Comparison of ENCODE assay signal across 9 cellular contexts in the genomic region with DNA sequence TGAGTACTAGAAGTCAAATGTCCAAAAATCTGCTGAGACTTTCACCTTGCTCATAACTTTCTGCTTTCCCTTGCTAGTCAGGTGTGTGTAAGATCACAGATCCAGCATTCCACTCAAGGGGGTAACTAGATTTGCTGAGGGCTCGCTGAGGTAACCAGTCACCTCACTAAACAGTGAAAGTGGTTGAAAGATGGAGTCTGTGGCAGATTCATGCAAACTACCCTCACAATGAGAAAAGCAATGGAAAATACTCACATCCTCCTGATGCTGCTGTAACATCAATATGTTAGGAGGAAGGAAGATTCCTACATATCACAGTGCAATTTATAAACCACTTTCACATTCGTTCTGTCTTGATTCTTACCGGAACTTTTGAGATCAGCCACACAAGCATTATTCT.
DNase-seq lines count a peak whose midpoint lies in the region; ATAC-seq and TF ChIP-seq lines count a peak whose summit lies in the region.
"Had no signal": no experiment of that assay in that cellular context is flagged by ENCODE, and none has a peak within 500 bp of the region (broad histone marks: within the 10 kb centered on the region; RNA-seq: fewer than 3 reads in every experiment).

No MANE protein-coding gene starts in this region.

- no peaks in the 10 kb centered on the region for H3K79me2 ChIP-seq in neural progenitor cell (ENCODE audit: low read depth)

- no peak for TF ChIP-seq CTCF in neural progenitor cell (IDR thresholded peaks at IDR 0.05)

- H3K27ac ChIP-seq in effector memory CD4-positive, alpha-beta T cell (ENCODE audit: insufficient read depth, low read length, poor library complexity, severe bottlenecking) = peak overlapping the region; percentile 47
- no peak overlapping the region for H3K27ac ChIP-seq in neuronal stem cell (replicated peaks; ENCODE audit: low read length)
- no peak overlapping the region for H3K27ac ChIP-seq in neural progenitor cell

- no peaks in the 10 kb centered on the region for H4K20me1 ChIP-seq in neural progenitor cell (ENCODE audit: low read depth)

- H3K9ac ChIP-seq in neuronal stem cell (ENCODE audit: low read depth, low read length, poor library complexity) = no peak overlapping the region
- H3K9ac ChIP-seq in neural progenitor cell = no peak overlapping the region

- no peaks in the 10 kb centered on the region for H3K27me3 ChIP-seq in effector memory CD4-positive, alpha-beta T cell (replicated peaks; ENCODE audit: control insufficient read depth, insufficient read depth, low read length, poor library complexity, severe bottlenecking)
- no peaks in the 10 kb centered on the region for H3K27me3 ChIP-seq in neuronal stem cell (ENCODE audit: control insufficient read depth in 3 of 3, insufficient read depth in 3 of 3, low read depth in 1 of 3, low read length in 3 of 3)
- no peaks in the 10 kb centered on the region for H3K27me3 ChIP-seq in neural progenitor cell
- H3K27me3 ChIP-seq: upper lobe of left lung had no signal

- no peak overlapping the region for H2AK5ac ChIP-seq in neuronal stem cell (ENCODE audit: low read depth, low read length)

- H3K9me3 ChIP-seq in effector memory CD4-positive, alpha-beta T cell (ENCODE audit: control insufficient read depth, low read length) = peaks cover 1% of the 10 kb centered on the region
- no peaks in the 10 kb centered on the region for H3K9me3 ChIP-seq in neuronal stem cell (replicated peaks in 1 of 2; ENCODE audit: control insufficient read depth in 2 of 2, insufficient read depth in 1 of 2, low read depth in 1 of 2, low read length in 2 of 2)
- H3K9me3 ChIP-seq in neural progenitor cell (ENCODE audit: low read depth) = no peaks in the 10 kb centered on the region

- no peak overlapping the region for H2BK12ac ChIP-seq in neuronal stem cell (ENCODE audit: low read length)

- H2BK5ac ChIP-seq in neuronal stem cell (ENCODE audit: low read length) = no peak overlapping the region

- H3K4me3 Mint-ChIP-seq in neural progenitor cell = no peak overlapping the region

- no peak for DNase-seq in effector memory CD4-positive, alpha-beta T cell
- DNase-seq in neuronal stem cell (ENCODE audit: low spot score) = no peak
- DNase-seq in neural progenitor cell (ENCODE audit: low spot score) = no peak
- no peak for DNase-seq in mesenteric fat pad (ENCODE audit: low spot score)
- DNase-seq in activated gamma-delta T cell (lab: John Stamatoyannopoulos, UW) = no peak

- no peak overlapping the region for H3K18ac ChIP-seq in neuronal stem cell (ENCODE audit: low read length)

- no peak overlapping the region for H3K14ac ChIP-seq in neuronal stem cell (ENCODE audit: low read length)

- no peaks in the 10 kb centered on the region for H3F3A ChIP-seq in neural progenitor cell (ENCODE audit: low read depth)

- H3K36me3 Mint-ChIP-seq in neural progenitor cell = no peaks in the 10 kb centered on the region

- no peak overlapping the region for H2BK15ac ChIP-seq in neuronal stem cell (ENCODE audit: low read length)

- H3K79me1 ChIP-seq in neuronal stem cell (ENCODE audit: low read depth, low read length) = no peaks in the 10 kb centered on the region

- peaks cover 16% of the 10 kb centered on the region for H3K4me1 ChIP-seq in effector memory CD4-positive, alpha-beta T cell (ENCODE audit: control insufficient read depth, insufficient read depth, low read length, poor library complexity, severe bottlenecking)
- H3K4me1 ChIP-seq in neuronal stem cell (ENCODE audit: control insufficient read depth in 2 of 2, insufficient read depth in 1 of 2, low read depth in 1 of 2, low read length in 2 of 2) (no peaks in the 10 kb centered on the region), neural progenitor cell (peaks cover 2% of the 10 kb centered on the region)

- no peaks in the 10 kb centered on the region for H3K36me3 ChIP-seq in effector memory CD4-positive, alpha-beta T cell (ENCODE audit: control insufficient read depth, insufficient read depth, low read length)
- no peaks in the 10 kb centered on the region for H3K36me3 ChIP-seq in neuronal stem cell (replicated peaks in 1 of 2; ENCODE audit: control insufficient read depth in 2 of 2, insufficient read depth in 2 of 2, low read length in 2 of 2)
- H3K36me3 ChIP-seq in neural progenitor cell = peaks cover 2% of the 10 kb centered on the region
- H3K36me3 ChIP-seq: upper lobe of left lung had no signal

- whole genome bisulfite sequencing in neuronal stem cell (ENCODE audit: extremely low coverage in 2 of 2, insufficient read length in 2 of 2, insufficient replicate concordance in 1 of 2), 2 donors = no CpG with 5 or more reads among the region's 3 CpGs

- H3K23ac ChIP-seq in neuronal stem cell (ENCODE audit: low read depth, low read length, poor library complexity) = no peak overlapping the region

- H3K27me3 Mint-ChIP-seq in neural progenitor cell (ENCODE audit: insufficient read depth, low read depth) = no peaks in the 10 kb centered on the region

- no peak overlapping the region for H2BK120ac ChIP-seq in neuronal stem cell (ENCODE audit: low read depth, low read length)

- ATAC-seq in GM18502 (IDR thresholded peaks at IDR 0.05; ENCODE audit: poor library complexity, unreplicated experiment) (peak; percentile 53), GM21526 (IDR thresholded peaks at IDR 0.05; ENCODE audit: low FRiP score, unreplicated experiment) (peak; percentile 45), HG03520 (IDR thresholded peaks at IDR 0.05; ENCODE audit: unreplicated experiment) (peak; percentile 27)

- H2AFZ ChIP-seq in neuronal stem cell (ENCODE audit: low read length) (no peak overlapping the region), neural progenitor cell (replicated peaks) (no peak overlapping the region)

- H3K4me1 Mint-ChIP-seq in neural progenitor cell = peaks cover 14% of the 10 kb centered on the region

- H3K4ac ChIP-seq in neuronal stem cell (ENCODE audit: low read length) = no peak overlapping the region

- no peak overlapping the region for H3K27ac Mint-ChIP-seq in neural progenitor cell

- H3K9me3 Mint-ChIP-seq in neural progenitor cell = peaks cover 7% of the 10 kb centered on the region

- no peak overlapping the region for H4K8ac ChIP-seq in neuronal stem cell (ENCODE audit: low read depth, low read length)

- no peak overlapping the region for H4K91ac ChIP-seq in neuronal stem cell (ENCODE audit: low read depth, low read length, poor library complexity)

- H3K4me3 ChIP-seq in effector memory CD4-positive, alpha-beta T cell (ENCODE audit: insufficient read depth, low read depth, low read length, poor library complexity, severe bottlenecking) = peak overlapping the region; percentile 37
- no peak overlapping the region for H3K4me3 ChIP-seq in neuronal stem cell (ENCODE audit: low read length in 2 of 2)
- H3K4me3 ChIP-seq in neural progenitor cell = no peak overlapping the region

- H3K4me2 ChIP-seq in neuronal stem cell (ENCODE audit: insufficient read depth, low read length, poor library complexity, severe bottlenecking) (no peak overlapping the region), neural progenitor cell (no peak overlapping the region)
